ENCODE assay signal across 2 cellular contexts in genomic region chrX:18996536-18996935, GRCh38.
TF ChIP-seq lines count a peak whose summit lies in the region.

No MANE protein-coding gene starts in this region.

TF ChIP-seq in A549, 52 proteins besides CTCF, POLR2A, EP300 and RAD21:
- TF ChIP-seq NPAS2 (CRISPR knock-in tag; IDR thresholded peaks at IDR 0.05; ENCODE audit: borderline replicate concordance) (no peak), HEYL (CRISPR knock-in tag; IDR thresholded peaks at IDR 0.05) (no peak), E2F6 (IDR thresholded peaks at IDR 0.05; ENCODE audit: borderline replicate concordance, low read depth) (no peak), SREBF2 (IDR thresholded peaks at IDR 0.05) (no peak), HOXA7 (CRISPR knock-in tag; IDR thresholded peaks at IDR 0.05) (no peak), CHD2 (IDR thresholded peaks at IDR 0.05; ENCODE audit: low read length, partially characterized antibody) (no peak), HOXB5 (CRISPR knock-in tag; IDR thresholded peaks at IDR 0.05) (no peak), BCL3 (IDR thresholded peaks at IDR 0.05) (no peak), TP53 (CRISPR knock-in tag; IDR thresholded peaks at IDR 0.05) (no peak), KDM5A (IDR thresholded peaks at IDR 0.05) (no peak), MAX (IDR thresholded peaks at IDR 0.05) (no peak), ZFP36 (IDR thresholded peaks at IDR 0.05; ENCODE audit: borderline replicate concordance, partially characterized antibody) (no peak), MAZ (IDR thresholded peaks at IDR 0.05; ENCODE audit: borderline replicate concordance, low read depth, low read length) (no peak), ZSCAN20 (CRISPR knock-in tag; IDR thresholded peaks at IDR 0.05) (no peak), RARB (CRISPR knock-in tag; IDR thresholded peaks at IDR 0.05) (no peak), HDAC2 (IDR thresholded peaks at IDR 0.05) (no peak), GATA3 (IDR thresholded peaks at IDR 0.05; ENCODE audit: borderline replicate concordance) (no peak)

TF ChIP-seq in H1, 55 proteins besides CTCF, POLR2A, EP300 and RAD21:
- TF ChIP-seq CBX8 (IDR thresholded peaks at IDR 0.05; ENCODE audit: borderline replicate concordance, low read depth, low read length) (no peak), TAF7 (optimal IDR thresholded peaks at IDR 0.05; ENCODE audit: borderline replicate concordance, low read depth, low read length) (no peak), SRF (IDR thresholded peaks at IDR 0.05; ENCODE audit: low read depth, low read length) (no peak), BCL11A (IDR thresholded peaks at IDR 0.05; ENCODE audit: low read depth in 2 of 2, low read length in 2 of 2) (no peak), KDM4A (IDR thresholded peaks at IDR 0.05; ENCODE audit: low read depth, low read length, severe bottlenecking) (no peak), BACH1 (IDR thresholded peaks at IDR 0.05; ENCODE audit: low read length) (no peak), SP1 (IDR thresholded peaks at IDR 0.05; ENCODE audit: low read depth, low read length) (no peak)
